Comparison of ENCODE assay signal across 8 cellular contexts in genomic region chr3:100209948-100210776, GRCh38. TPM values are rescaled to one million over a fixed set of nuclear protein-coding genes. Genes with fewer than 3 reads are reported as not detected.
DNase-seq lines count a peak whose midpoint lies in the region; ATAC-seq and TF ChIP-seq lines count a peak whose summit lies in the region.

No MANE protein-coding gene starts in this region.

- H3K36me3 ChIP-seq in heart right ventricle (no peaks in the 10 kb centered on the region), suprapubic skin (no peaks in the 10 kb centered on the region), BE2C (no peaks in the 10 kb centered on the region)

- intact Hi-C loops in heart right ventricle (cut with DNase I) = loop anchor here in 1 of 10 donors (5.0 kb wide), 1 partner anchor 42 kb away; no protein-coding TSS in a partner anchor

- no peak for TF ChIP-seq POLR2A in suprapubic skin (IDR thresholded peaks at IDR 0.05)

- H3K4me1 ChIP-seq in heart right ventricle (peaks cover 6 to 22% (median 21%) of the 10 kb centered on the region in 9 donors), suprapubic skin (peaks cover 18% of the 10 kb centered on the region), BE2C (peaks cover 5% of the 10 kb centered on the region; the same call in 1 of the 2 replicates)

- DNase-seq in HCEC 1CT = peak; percentile 39
- peak; percentile 38 for DNase-seq in NCI-H774 (lab: John Stamatoyannopoulos, UW)
- no peak for DNase-seq in heart right ventricle
- no peak for DNase-seq in suprapubic skin (ENCODE audit: low spot score in 2 of 2)
- DNase-seq in hippocampal formation (lab: John Stamatoyannopoulos, UW) = no peak
- DNase-seq in BE2C = no peak
- no peak for DNase-seq in DMS 273 treated with DMSO at 0.1 percent for 48 hours (lab: John Stamatoyannopoulos, UW)

- H3K4me3 ChIP-seq in heart right ventricle (no peak overlapping the region), suprapubic skin (no peak overlapping the region), BE2C (ENCODE audit: low read depth, low read length) (no peak overlapping the region)

- no peak for TF ChIP-seq EP300 in suprapubic skin (IDR thresholded peaks at IDR 0.05)

- ATAC-seq in GM18520 (IDR thresholded peaks at IDR 0.05; ENCODE audit: unreplicated experiment) = peak; percentile 94
- ATAC-seq in heart right ventricle = peak in 6 of 8 donors; percentile 38 to 80 (median 59)

- H3K27ac ChIP-seq in heart right ventricle = peak overlapping the region; percentile 2 to 85 (median 68)
- peak overlapping the region; percentile 72 for H3K27ac ChIP-seq in suprapubic skin

- H3K27me3 ChIP-seq in heart right ventricle = no peaks in the 10 kb centered on the region
- H3K27me3 ChIP-seq in suprapubic skin = no peaks in the 10 kb centered on the region
- no peaks in the 10 kb centered on the region for H3K27me3 ChIP-seq in BE2C

- TF ChIP-seq CTCF in heart right ventricle (IDR thresholded peaks at IDR 0.05) (no peak), suprapubic skin (IDR thresholded peaks at IDR 0.05) (no peak), BE2C (IDR thresholded peaks at IDR 0.05; ENCODE audit: low read depth, low read length) (no peak)

- WGBS in heart right ventricle, 2 donors = 21 to 26% methylated on average over 2 of the region's 2 CpGs
- WGBS in suprapubic skin = 50% methylated on average over 2 of the region's 2 CpGs

- H3K9me3 ChIP-seq in heart right ventricle = no peaks in the 10 kb centered on the region
- H3K9me3 ChIP-seq in suprapubic skin = no peaks in the 10 kb centered on the region
- no peaks in the 10 kb centered on the region for H3K9me3 ChIP-seq in BE2C

RNA-seq across cellular contexts. Expression of gene TBC1D23, which starts 50.6 kb away (rescaled TPM):
- 10 to 100 TPM; 23.9 to 40.4 (median 29.8) TPM for total RNA-seq in heart right ventricle
- polyA plus RNA-seq in heart right ventricle = 10 to 100 TPM; 18.8 to 20.7 TPM
- total RNA-seq in suprapubic skin = 10 to 100 TPM; 25.7 to 36.6 (median 34.6) TPM
- 13.5 TPM for polyA plus RNA-seq in BE2C (2012; ENCODE audit: insufficient read depth, insufficient read length, low read depth)

Comparison
In these comparisons a context has a peak if more than half of its experiments do, and no peak if none do; other contexts are left out.
1. DNase-seq: peak in HCEC 1CT (single experiment) and NCI-H774 (single experiment); none in heart right ventricle (0 of 2), suprapubic skin (0 of 2), hippocampal formation (0 of 2), BE2C (single experiment) and DMS 273 treated with DMSO at 0.1 percent for 48 hours (single experiment).